Comparison of ENCODE assay signal across 8 cellular contexts in genomic region chr2:63888490-63889402, GRCh38. TPM values are rescaled to one million over a fixed set of nuclear protein-coding genes. Genes with fewer than 3 reads are reported as not detected.
DNase-seq lines count a peak whose midpoint lies in the region; ATAC-seq and TF ChIP-seq lines count a peak whose summit lies in the region.

No MANE protein-coding gene starts in this region.

- H3K4me3 ChIP-seq in fibroblast of mammary gland (ENCODE audit: control insufficient read depth, low read depth, low read length) (no peak overlapping the region), osteoblast (ENCODE audit: insufficient read depth, low read length) (no peak overlapping the region)

- H3K27ac ChIP-seq in osteoblast (ENCODE audit: low read depth, low read length): no peak overlapping the region

- no peak overlapping the region for H2AFZ ChIP-seq in osteoblast (ENCODE audit: low read length)

- H4K20me1 ChIP-seq in osteoblast (ENCODE audit: insufficient read depth, low read length): no peaks in the 10 kb centered on the region

- H3K79me2 ChIP-seq in osteoblast (ENCODE audit: insufficient read depth, low read length): no peaks in the 10 kb centered on the region

- no peaks in the 10 kb centered on the region for H3K9me3 ChIP-seq in osteoblast (ENCODE audit: low read depth, low read length)

- H3K27me3 ChIP-seq in osteoblast (ENCODE audit: insufficient read depth, low read length): no peaks in the 10 kb centered on the region

- TF ChIP-seq CTCF in fibroblast of mammary gland (conservative IDR thresholded peaks at IDR 0.05; ENCODE audit: control insufficient read depth, insufficient read depth, low read depth, low read length) (peak; percentile 77), osteoblast (IDR thresholded peaks at IDR 0.05; ENCODE audit: extremely low read depth, low read depth, low read length) (peak; percentile 81)

- H3K36me3 ChIP-seq in osteoblast (ENCODE audit: insufficient read depth, low read length): peaks cover 72% of the 10 kb centered on the region

- ATAC-seq in GM18498 (IDR thresholded peaks at IDR 0.05; ENCODE audit: unreplicated experiment) (peak; percentile 81), HG03135 (IDR thresholded peaks at IDR 0.05; ENCODE audit: unreplicated experiment) (peak; percentile 62), HG02588 (IDR thresholded peaks at IDR 0.05; ENCODE audit: unreplicated experiment) (no peak)

- no peak overlapping the region for H3K4me2 ChIP-seq in osteoblast (ENCODE audit: insufficient read depth, low read length)

- no peaks in the 10 kb centered on the region for H3K4me1 ChIP-seq in osteoblast (ENCODE audit: insufficient read depth, low read length)

- DNase-seq in Ammon's horn (ENCODE audit: low spot score) (peak; percentile 69), NCI-H748 (lab: John Stamatoyannopoulos, UW; ENCODE audit: unreplicated experiment) (peak; percentile 36), activated T-cell treated with anti-CD3 and anti-CD28 coated beads for 24 hours (ENCODE audit: low read depth) (peak; percentile 24), fibroblast of mammary gland (ENCODE audit: low read depth) (peak; percentile 51), osteoblast (ENCODE audit: insufficient read length, low spot score, missing footprints) (peak; percentile 79)

RNA-seq across cellular contexts. Expression of gene UGP2, which starts 47.0 kb away (rescaled TPM):
- 123 and 133 TPM in 2 replicates for total RNA-seq in osteoblast

Comparison
In these comparisons a context has a peak if more than half of its experiments do, and no peak if none do; other contexts are left out.
1. DNase-seq: peak in every context shown above with its lines; median percentile 79 in osteoblast; 69 in Ammon's horn; 51 in fibroblast of mammary gland; 36 in NCI-H748; 24 in activated T-cell treated with anti-CD3 and anti-CD28 coated beads for 24 hours.